In genomic region chr10:6174201-6174874, GRCh38 we compare ENCODE assay signal across 1 cellular context.
A peak's percentile ranks its signal among the peaks of the same experiment; 100 is the strongest.
TF ChIP-seq lines count a peak whose summit lies in the region.

No MANE protein-coding gene starts in this region.

TF ChIP-seq in K562, 482 proteins besides CTCF, POLR2A, EP300 and RAD21:
- TF ChIP-seq SMC3 (conservative IDR thresholded peaks at IDR 0.05; ENCODE audit: insufficient read depth, low read depth, low read length), result no peak
- TF ChIP-seq JUND (IDR thresholded peaks at IDR 0.05; ENCODE audit: borderline replicate concordance, low read depth, low read length), result no peak
- no peak for TF ChIP-seq JUND (tag; IDR thresholded peaks at IDR 0.05; ENCODE audit: borderline replicate concordance, low read depth, low read length)
- peak; percentile 57 for TF ChIP-seq POLR2G (IDR thresholded peaks at IDR 0.05; ENCODE audit: low read depth, low read length)
- TF ChIP-seq ADNP (tag; IDR thresholded peaks at IDR 0.05), result no peak
